Comparison of ENCODE assay signal across 10 cellular contexts in genomic region chr5:54533541-54534179, GRCh38. TPM values are rescaled to one million over a fixed set of nuclear protein-coding genes. Genes with fewer than 3 reads are reported as not detected.
DNase-seq lines count a peak whose midpoint lies in the region; ATAC-seq and TF ChIP-seq lines count a peak whose summit lies in the region.
"Had no signal": no experiment of that assay in that cellular context is flagged by ENCODE, and none has a peak within 500 bp of the region (broad histone marks: within the 10 kb centered on the region; RNA-seq: fewer than 3 reads in every experiment).

No MANE protein-coding gene starts in this region.

- H3K27me3 ChIP-seq in mammary epithelial cell (ENCODE audit: insufficient read depth, low read length) (no peaks in the 10 kb centered on the region), heart left ventricle (no peaks in the 10 kb centered on the region), neuron (ENCODE audit: insufficient read depth, low read length) (no peaks in the 10 kb centered on the region), uterus (no peaks in the 10 kb centered on the region), foreskin keratinocyte (no peaks in the 10 kb centered on the region)

- dilution Hi-C loops in mammary epithelial cell (cut with HindIII; ENCODE audit: low sequenced_read_pairs): no loop called here

- TF ChIP-seq CTCF in mammary epithelial cell (conservative IDR thresholded peaks at IDR 0.05 in 1 of 2, IDR thresholded peaks at IDR 0.05 in 1 of 2; ENCODE audit: extremely low read depth in 1 of 2, insufficient read depth in 1 of 2, low read depth in 1 of 2, low read length in 2 of 2) (no peak), heart left ventricle (IDR thresholded peaks at IDR 0.05) (no peak), uterus (IDR thresholded peaks at IDR 0.05) (no peak), foreskin keratinocyte (conservative IDR thresholded peaks at IDR 0.05) (no peak)

- no peak overlapping the region for H3K4me2 ChIP-seq in mammary epithelial cell (ENCODE audit: insufficient read depth, low read depth, low read length)

- H4K20me1 ChIP-seq in mammary epithelial cell (ENCODE audit: insufficient read depth, low read length): no peaks in the 10 kb centered on the region

- 61% methylated on average over 10 of the region's 10 CpGs for WGBS in mammary epithelial cell (ENCODE audit: low coverage, missing lambda C conversion rate)
- 26 to 42% (median 28%) methylated on average over 10 of the region's 10 CpGs for whole genome bisulfite sequencing in heart left ventricle, 4 donors

- CTCF ChIA-PET in mammary epithelial cell (lab: Charles Lee; ENCODE audit: low non-redundant PET): no interaction called here

- no TSS peak for BruUV-seq in mammary epithelial cell (replicated peaks; lab: Mats Ljungman, UMichigan)

- peaks cover 52% of the 10 kb centered on the region for H3K79me2 ChIP-seq in mammary epithelial cell (ENCODE audit: insufficient read depth, low read length)

- ATAC-seq in heart left ventricle (peak; percentile 52 to 81 (median 73)), foreskin keratinocyte (no peak)
- ATAC-seq in activated CD4-positive, CD25-positive, alpha-beta regulatory T cell treated with anti-CD3 and anti-CD28 coated beads, Interleukin-2, amount 50 U/mL, for 24 hours: no peak

- H3K36me3 ChIP-seq in mammary epithelial cell (ENCODE audit: insufficient read depth, low read length) (no peaks in the 10 kb centered on the region), heart left ventricle (peaks cover 0 to under 1% (median 0%) of the 10 kb centered on the region in 9 donors), neuron (ENCODE audit: insufficient read depth, low read length) (no peaks in the 10 kb centered on the region), uterus (no peaks in the 10 kb centered on the region)

- H3K9me3 ChIP-seq in mammary epithelial cell (replicated peaks; ENCODE audit: insufficient read depth, low read length): no peaks in the 10 kb centered on the region
- H3K9me3 ChIP-seq in heart left ventricle: no peaks in the 10 kb centered on the region
- H3K9me3 ChIP-seq in neuron (ENCODE audit: low read length): no peaks in the 10 kb centered on the region
- no peaks in the 10 kb centered on the region for H3K9me3 ChIP-seq in uterus

- no peak overlapping the region for H3K9ac ChIP-seq in mammary epithelial cell (ENCODE audit: insufficient read depth, low read length)

- peaks cover 11% of the 10 kb centered on the region for H3K4me1 ChIP-seq in mammary epithelial cell (ENCODE audit: insufficient read depth, low read length)
- peaks cover 6 to 90% (median 66%) of the 10 kb centered on the region in 12 donors for H3K4me1 ChIP-seq in heart left ventricle
- peaks cover 23% of the 10 kb centered on the region for H3K4me1 ChIP-seq in neuron (ENCODE audit: insufficient read depth, low read length)
- H3K4me1 ChIP-seq in uterus: peaks cover 0 to 14% of the 10 kb centered on the region in 2 donors
- H3K4me1 ChIP-seq in foreskin keratinocyte: peaks cover 3% of the 10 kb centered on the region

- intact Hi-C loops in mammary epithelial cell (cut with micrococcal nuclease): no loop called here
- intact Hi-C loops in heart left ventricle (cut with DNase I): no loop called here
- intact Hi-C loops in uterus (cut with DNase I; ENCODE audit: low total_unique reads): no loop called here

- H2AFZ ChIP-seq in mammary epithelial cell (ENCODE audit: low read depth, low read length) (no peak overlapping the region), neuron (ENCODE audit: low read depth, low read length) (peak overlapping the region; percentile 74)

- in situ Hi-C loops in T47D (cut with HindIII; ENCODE audit: low pct_unique_long_range_greater_than_20kb, low sequenced_read_pairs): no loop called here
- in situ Hi-C loops in mammary epithelial cell (cut with MboI; ENCODE audit: low sequenced_read_pairs in 2 of 2): no loop called here

- no peak overlapping the region for H3K27ac ChIP-seq in mammary epithelial cell (ENCODE audit: insufficient read depth, low read depth, low read length)
- peak overlapping the region; percentile 60 to 89 (median 80) for H3K27ac ChIP-seq in heart left ventricle
- peak overlapping the region; percentile 73 to 89 for H3K27ac ChIP-seq in uterus
- H3K27ac ChIP-seq in foreskin keratinocyte: no peak overlapping the region

- DNase-seq in T47D (ENCODE audit: low read depth in 1 of 2, low spot score in 1 of 2) (peak; percentile 34 to 93), mammary epithelial cell (no peak), heart left ventricle (peak in 3 of 5 donors; percentile 41 to 50 (median 45)), uterus (peak in 1 of 2 donors; percentile 36), foreskin keratinocyte (no peak), pons (ENCODE audit: low spot score) (no peak)
- DNase-seq: effector CD8-positive, alpha-beta T cell; NCI-H748 treated with DMSO at 0.1 percent for 48 hours had no signal

- TF ChIP-seq POLR2A in heart left ventricle (IDR thresholded peaks at IDR 0.05): no peak
- TF ChIP-seq POLR2A in uterus (IDR thresholded peaks at IDR 0.05): no peak

- H3K4me3 ChIP-seq in mammary epithelial cell (replicated peaks in 1 of 3; ENCODE audit: insufficient read depth in 1 of 3, low read depth in 2 of 3, low read length in 3 of 3) (no peak overlapping the region), heart left ventricle (peak overlapping the region in 6 of 12 donors; percentile 6 to 14 (median 10)), neuron (ENCODE audit: low read length) (peak overlapping the region; percentile 49), uterus (no peak overlapping the region)

RNA-seq across cellular contexts. Expression of gene SNX18, which starts 16.1 kb away (rescaled TPM):
- 10 to 100 TPM; 22.6 to 84.0 TPM for total RNA-seq in mammary epithelial cell
- 7.6 TPM for polyA plus RNA-seq in mammary epithelial cell
- polyA minus RNA-seq in mammary epithelial cell: 10.5 TPM
- 10 to 100 TPM; 18.8 to 39.6 (median 23.4) TPM for total RNA-seq in heart left ventricle
- polyA plus RNA-seq in heart left ventricle: 10 to 100 TPM in 1 of 2 donors, 1 to 10 TPM in 1; 4.1 to 16.7 TPM
- total RNA-seq in uterus: 10 to 100 TPM; 33.6 to 59.1 (median 51.2) TPM
- 12.0 and 12.8 TPM in 2 replicates for total RNA-seq in foreskin keratinocyte
- polyA plus RNA-seq in foreskin keratinocyte: 3.7 and 3.9 TPM in 2 replicates

Comparison
In these comparisons a context has a peak if more than half of its experiments do, and no peak if none do; other contexts are left out.
1. DNase-seq: peak in T47D (2 of 2) and heart left ventricle (3 of 5); none in mammary epithelial cell (single experiment), foreskin keratinocyte (0 of 2) and pons (single experiment).
2. H3K27ac ChIP-seq: peak in heart left ventricle (12 of 12) and uterus (2 of 2); none in mammary epithelial cell (single experiment) and foreskin keratinocyte (single experiment).
3. ATAC-seq: peak in heart left ventricle (4 of 4); none in foreskin keratinocyte (single experiment) and activated CD4-positive, CD25-positive, alpha-beta regulatory T cell treated with anti-CD3 and anti-CD28 coated beads, Interleukin-2, amount 50 U/mL, for 24 hours (0 of 2).